ENCODE assay signal across 1 cellular context in genomic region chr10:97760461-97761257, GRCh38.
TF ChIP-seq lines count a peak whose summit lies in the region.

No MANE protein-coding gene starts in this region.

TF ChIP-seq in GM12878, 131 proteins besides CTCF, POLR2A, EP300 and RAD21:
- TF ChIP-seq, protein P1, sequence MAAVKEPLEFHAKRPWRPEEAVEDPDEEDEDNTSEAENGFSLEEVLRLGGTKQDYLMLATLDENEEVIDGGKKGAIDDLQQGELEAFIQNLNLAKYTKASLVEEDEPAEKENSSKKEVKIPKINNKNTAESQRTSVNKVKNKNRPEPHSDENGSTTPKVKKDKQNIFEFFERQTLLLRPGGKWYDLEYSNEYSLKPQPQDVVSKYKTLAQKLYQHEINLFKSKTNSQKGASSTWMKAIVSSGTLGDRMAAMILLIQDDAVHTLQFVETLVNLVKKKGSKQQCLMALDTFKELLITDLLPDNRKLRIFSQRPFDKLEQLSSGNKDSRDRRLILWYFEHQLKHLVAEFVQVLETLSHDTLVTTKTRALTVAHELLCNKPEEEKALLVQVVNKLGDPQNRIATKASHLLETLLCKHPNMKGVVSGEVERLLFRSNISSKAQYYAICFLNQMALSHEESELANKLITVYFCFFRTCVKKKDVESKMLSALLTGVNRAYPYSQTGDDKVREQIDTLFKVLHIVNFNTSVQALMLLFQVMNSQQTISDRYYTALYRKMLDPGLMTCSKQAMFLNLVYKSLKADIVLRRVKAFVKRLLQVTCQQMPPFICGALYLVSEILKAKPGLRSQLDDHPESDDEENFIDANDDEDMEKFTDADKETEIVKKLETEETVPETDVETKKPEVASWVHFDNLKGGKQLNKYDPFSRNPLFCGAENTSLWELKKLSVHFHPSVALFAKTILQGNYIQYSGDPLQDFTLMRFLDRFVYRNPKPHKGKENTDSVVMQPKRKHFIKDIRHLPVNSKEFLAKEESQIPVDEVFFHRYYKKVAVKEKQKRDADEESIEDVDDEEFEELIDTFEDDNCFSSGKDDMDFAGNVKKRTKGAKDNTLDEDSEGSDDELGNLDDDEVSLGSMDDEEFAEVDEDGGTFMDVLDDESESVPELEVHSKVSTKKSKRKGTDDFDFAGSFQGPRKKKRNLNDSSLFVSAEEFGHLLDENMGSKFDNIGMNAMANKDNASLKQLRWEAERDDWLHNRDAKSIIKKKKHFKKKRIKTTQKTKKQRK (IDR thresholded peaks at IDR 0.05; ENCODE audit: low read depth, low read length) = no peak
- TF ChIP-seq EGR1 (IDR thresholded peaks at IDR 0.05; ENCODE audit: borderline replicate concordance in 1 of 2, low read depth in 2 of 2, low read length in 2 of 2) (no peak), ZNF592 (IDR thresholded peaks at IDR 0.05) (no peak), NFXL1 (IDR thresholded peaks at IDR 0.05; ENCODE audit: borderline replicate concordance) (no peak), HDAC6 (IDR thresholded peaks at IDR 0.05; ENCODE audit: unreplicated experiment) (no peak), STAT3 (IDR thresholded peaks at IDR 0.05; ENCODE audit: low read depth, low read length) (no peak), CBX3 (IDR thresholded peaks at IDR 0.05; ENCODE audit: borderline replicate concordance, low read depth) (no peak), JUND (IDR thresholded peaks at IDR 0.05; ENCODE audit: low read depth, low read length) (no peak), SUPT20H (IDR thresholded peaks at IDR 0.05; ENCODE audit: borderline replicate concordance, control insufficient read depth, low read depth, low read length) (no peak), TCF3 (IDR thresholded peaks at IDR 0.05; ENCODE audit: borderline replicate concordance, insufficient read depth, low read depth, low read length) (no peak), NRF1 (conservative IDR thresholded peaks at IDR 0.05; ENCODE audit: low read depth, low read length) (no peak), REST (IDR thresholded peaks at IDR 0.05; ENCODE audit: low read depth, low read length) (no peak)
- TF ChIP-seq, protein P2, sequence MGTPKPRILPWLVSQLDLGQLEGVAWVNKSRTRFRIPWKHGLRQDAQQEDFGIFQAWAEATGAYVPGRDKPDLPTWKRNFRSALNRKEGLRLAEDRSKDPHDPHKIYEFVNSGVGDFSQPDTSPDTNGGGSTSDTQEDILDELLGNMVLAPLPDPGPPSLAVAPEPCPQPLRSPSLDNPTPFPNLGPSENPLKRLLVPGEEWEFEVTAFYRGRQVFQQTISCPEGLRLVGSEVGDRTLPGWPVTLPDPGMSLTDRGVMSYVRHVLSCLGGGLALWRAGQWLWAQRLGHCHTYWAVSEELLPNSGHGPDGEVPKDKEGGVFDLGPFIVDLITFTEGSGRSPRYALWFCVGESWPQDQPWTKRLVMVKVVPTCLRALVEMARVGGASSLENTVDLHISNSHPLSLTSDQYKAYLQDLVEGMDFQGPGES (IDR thresholded peaks at IDR 0.05) = no peak
